ENCODE assay signal across 1 cellular context in genomic region chr6:131807644-131808459, GRCh38.
TF ChIP-seq lines count a peak whose summit lies in the region.

ENPP1 (plus strand) TSS chr6:131808020; CDS start chr6:131808036, 16 bp downstream.

TF ChIP-seq in HepG2, 621 proteins besides CTCF, POLR2A, EP300 and RAD21 (continued from another document):
- TF ChIP-seq ZBTB46 (CRISPR knock-in tag; IDR thresholded peaks at IDR 0.05; ENCODE audit: borderline replicate concordance): no peak
